Comparison of ENCODE assay signal across 16 cellular contexts in genomic region chr2:228653884-228654283, GRCh38.
DNase-seq lines count a peak whose midpoint lies in the region; ATAC-seq, FAIRE-seq and TF ChIP-seq lines count a peak whose summit lies in the region.
"Had no signal": no experiment of that assay in that cellular context is flagged by ENCODE, and none has a peak within 500 bp of the region (broad histone marks: within the 10 kb centered on the region; RNA-seq: fewer than 3 reads in every experiment).

No MANE protein-coding gene starts in this region.

- no peak for TF ChIP-seq CTCF in adrenal gland (IDR thresholded peaks at IDR 0.05)

- WGBS in right cardiac atrium: 43% methylated on average over 4 of the region's 4 CpGs
- 40 to 53% (median 47%) methylated on average over 4 of the region's 4 CpGs for WGBS in adrenal gland, 4 donors
- WGBS in small intestine, 3 donors: 12 to 44% (median 38%) methylated on average over 4 of the region's 4 CpGs

- no peak for DNase-seq in Right ventricle myocardium superior
- DNase-seq in right cardiac atrium: no peak
- DNase-seq in adrenal gland: peak in 5 of 7 donors; percentile 13 to 58 (median 39)
- DNase-seq in left lobe of liver (ENCODE audit: low spot score): no peak
- DNase-seq in small intestine: peak; percentile 1
- no peak for DNase-seq in NCI-H187 treated with DMSO at 0.1 percent for 48 hours (lab: John Stamatoyannopoulos, UW)
- no peak for DNase-seq in head of caudate nucleus
- DNase-seq: Caco-2; CD8-positive, alpha-beta memory T cell; DND-41; GDM1; GM23248 had no signal

- peak; percentile 50 for ATAC-seq in Right ventricle myocardium superior (ENCODE audit: poor library complexity)
- no peak for ATAC-seq in right cardiac atrium
- ATAC-seq in left lobe of liver: peak; percentile 31
- ATAC-seq: HCT116 had no signal

- no peak for TF ChIP-seq POLR2A in adrenal gland (IDR thresholded peaks at IDR 0.05)

- H3K27me3 ChIP-seq in right cardiac atrium (ENCODE audit: control insufficient read depth, insufficient read depth): no peaks in the 10 kb centered on the region
- H3K27me3 ChIP-seq in adrenal gland: no peaks in the 10 kb centered on the region
- H3K27me3 ChIP-seq in small intestine (ENCODE audit: control insufficient read depth in 2 of 2, insufficient read depth in 2 of 2, low read length in 2 of 2): no peaks in the 10 kb centered on the region

- no peak overlapping the region for H3K4me3 ChIP-seq in right cardiac atrium (ENCODE audit: low read length)
- no peak overlapping the region for H3K4me3 ChIP-seq in adrenal gland
- H3K4me3 ChIP-seq in small intestine (ENCODE audit: low read depth in 1 of 2, low read length in 2 of 2): no peak overlapping the region
- H3K4me3 ChIP-seq: GM23248 had no signal

- no peaks in the 10 kb centered on the region for H3K36me3 ChIP-seq in adrenal gland (replicated peaks in 1 of 2)
- no peaks in the 10 kb centered on the region for H3K36me3 ChIP-seq in small intestine (ENCODE audit: control insufficient read depth in 2 of 2, insufficient read depth in 2 of 2, low read length in 2 of 2)

- H3K27ac ChIP-seq in right cardiac atrium (ENCODE audit: low read length) (no peak overlapping the region), adrenal gland (peak overlapping the region in 3 of 5 donors; percentile 10 to 30 (median 17)), small intestine (ENCODE audit: low read depth in 1 of 2, low read length in 1 of 2) (no peak overlapping the region)
- H3K27ac ChIP-seq: 22Rv1, GM23248 had no signal

- H3K9me3 ChIP-seq in right cardiac atrium (ENCODE audit: control insufficient read depth, low read length): no peaks in the 10 kb centered on the region
- H3K9me3 ChIP-seq in adrenal gland (replicated peaks in 1 of 3): peaks cover 0 to 4% (median 0%) of the 10 kb centered on the region in 3 donors
- no peaks in the 10 kb centered on the region for H3K9me3 ChIP-seq in small intestine (ENCODE audit: control insufficient read depth, low read depth)
- H3K9me3 ChIP-seq: Caco-2 had no signal

- FAIRE-seq in small intestine (lab: Jason Lieb, UNC): no peak
- FAIRE-seq: GM12892, H54 had no signal

- no peaks in the 10 kb centered on the region for H3K4me1 ChIP-seq in right cardiac atrium (ENCODE audit: control insufficient read depth, insufficient read depth, low read length)
- H3K4me1 ChIP-seq in adrenal gland (replicated peaks in 1 of 2): peaks cover 7 to 12% of the 10 kb centered on the region in 2 donors
- H3K4me1 ChIP-seq in small intestine (ENCODE audit: control insufficient read depth in 2 of 2, insufficient read depth in 1 of 2, low read depth in 1 of 2, low read length in 1 of 2): no peaks in the 10 kb centered on the region

- intact Hi-C loops in Right ventricle myocardium superior (cut with DNase I): loop anchor here (5.0 kb wide), 1 partner anchor 472 kb away; the partner anchor contains the start of gene SPHKAP
- intact Hi-C loops in right cardiac atrium (cut with DNase I): loop anchor here (10.0 kb wide), 4 partner anchors 339 to 609 kb away; partner anchors contain the start of gene SPHKAP (in 1 of the 4)
- intact Hi-C loops in adrenal gland (cut with DNase I): loop anchor here in 1 of 2 donors (10.0 kb wide), 2 partner anchors 339 to 609 kb away; no protein-coding TSS in a partner anchor
- intact Hi-C loops in head of caudate nucleus (cut with DNase I): no loop called here

Comparison
In these comparisons a context has a peak if more than half of its experiments do, and no peak if none do; other contexts are left out.
1. ATAC-seq: peak in Right ventricle myocardium superior (single experiment) and left lobe of liver (single experiment); none in right cardiac atrium (0 of 2).
2. DNase-seq: peak in adrenal gland (5 of 7) and small intestine (single experiment); none in Right ventricle myocardium superior (single experiment), right cardiac atrium (0 of 3), left lobe of liver (single experiment), NCI-H187 treated with DMSO at 0.1 percent for 48 hours (single experiment) and head of caudate nucleus (0 of 42).
3. H3K27ac ChIP-seq: peak in adrenal gland (3 of 5); none in right cardiac atrium (single experiment) and small intestine (0 of 2).